Comparison of ENCODE assay signal across 20 cellular contexts in the genomic region with DNA sequence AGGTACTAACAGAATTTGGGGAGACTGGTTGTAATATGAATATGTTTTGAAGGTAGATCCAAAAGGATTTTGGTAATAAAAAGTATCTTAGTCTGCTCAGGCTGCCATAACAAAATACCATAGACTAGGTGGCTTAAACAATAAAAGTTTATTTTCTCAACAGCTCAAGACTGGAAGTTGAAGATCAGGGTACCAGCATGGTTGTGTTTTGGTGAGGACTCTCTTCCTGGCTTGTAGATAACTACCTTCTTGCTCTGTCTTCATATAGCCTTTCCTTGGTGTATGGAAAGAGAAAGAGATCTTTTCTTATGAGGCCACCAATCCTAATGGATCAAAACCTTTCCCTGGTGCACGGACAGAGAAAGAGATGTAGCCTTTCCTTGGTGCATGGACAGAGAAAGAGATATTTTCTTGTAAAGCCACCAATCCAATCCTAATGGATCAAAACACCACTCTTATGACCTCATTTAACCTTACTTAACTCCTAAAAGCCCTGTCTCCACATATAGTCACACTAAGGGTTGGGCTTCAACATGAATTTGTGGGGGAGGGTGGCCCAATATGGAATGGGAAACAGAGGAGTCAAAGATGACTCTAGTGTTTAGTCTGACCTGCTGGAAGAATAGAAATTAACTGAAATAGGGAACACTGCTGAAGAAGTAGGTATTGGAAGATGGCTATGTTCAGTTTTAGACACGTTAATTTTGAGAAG. TPM values are rescaled to one million over a fixed set of nuclear protein-coding genes. Genes with fewer than 3 reads are reported as not detected.
DNase-seq lines count a peak whose midpoint lies in the region; TF ChIP-seq lines count a peak whose summit lies in the region.
"Had no signal": no experiment of that assay in that cellular context is flagged by ENCODE, and none has a peak within 500 bp of the region (broad histone marks: within the 10 kb centered on the region; RNA-seq: fewer than 3 reads in every experiment).

No MANE protein-coding gene starts in this region.

- H3K4me1 ChIP-seq in hepatocyte (ENCODE audit: insufficient read depth): no peaks in the 10 kb centered on the region
- peaks cover 0 to 22% (median 9%) of the 10 kb centered on the region in 6 donors for H3K4me1 ChIP-seq in spleen
- H3K4me1 ChIP-seq: BE2C had no signal

- H3K9me2 ChIP-seq in hepatocyte (replicated peaks; ENCODE audit: insufficient read depth): no peaks in the 10 kb centered on the region

- TF ChIP-seq POLR2A in spleen (IDR thresholded peaks at IDR 0.05): no peak

- no peaks in the 10 kb centered on the region for H3K79me2 ChIP-seq in hepatocyte

- H4K20me1 ChIP-seq in hepatocyte (ENCODE audit: insufficient read depth, poor library complexity, severe bottlenecking): no peaks in the 10 kb centered on the region
- H4K20me1 ChIP-seq: BLaER1 treated with 17β-estradiol and CSF1 and Interleukin-3, amounts not matched to agents 10 nM and 100 nM had no signal

- DNase-seq in NCI-H82 (lab: John Stamatoyannopoulos, UW) (peak; percentile 28), NCI-H82 treated with DMSO at 0.1 percent for 48 hours (lab: John Stamatoyannopoulos, UW; ENCODE audit: unreplicated experiment) (no peak), HL-60 (ENCODE audit: low read depth in 1 of 2, low spot score in 1 of 2) (no peak), hepatocyte (ENCODE audit: low spot score) (no peak), spleen (no peak), NCI-H2107 (lab: John Stamatoyannopoulos, UW) (no peak), cerebellar cortex (ENCODE audit: low spot score) (no peak)
- no peak for DNase-seq in activated CD4-positive, CD25-positive, alpha-beta regulatory T cell (lab: John Stamatoyannopoulos, UW)
- DNase-seq: 8988T; ACHN; BE2C; Calu3; CD4-positive, alpha-beta memory T cell; COR-L47; DMS153; DND-41; GOT3 had no signal

- H3K27me3 ChIP-seq in HL-60 (ENCODE audit: insufficient read depth, poor library complexity, severe bottlenecking) (no peaks in the 10 kb centered on the region), hepatocyte (no peaks in the 10 kb centered on the region), spleen (replicated peaks in 1 of 7) (no peaks in the 10 kb centered on the region)
- H3K27me3 ChIP-seq: BE2C; BLaER1 treated with 17β-estradiol and CSF1 and Interleukin-3, amounts not matched to agents 10 nM and 100 nM had no signal

- H3K36me3 ChIP-seq in hepatocyte (replicated peaks; ENCODE audit: insufficient read depth, low read depth): no peaks in the 10 kb centered on the region
- no peaks in the 10 kb centered on the region for H3K36me3 ChIP-seq in spleen
- H3K36me3 ChIP-seq: BE2C; BLaER1 treated with 17β-estradiol and CSF1 and Interleukin-3, amounts not matched to agents 10 nM and 100 nM; HAP-1 had no signal

- no peak overlapping the region for H3K4me2 ChIP-seq in hepatocyte
- H3K4me2 ChIP-seq: A549 had no signal

- H3K4me3 ChIP-seq in HL-60 (replicated peaks; ENCODE audit: insufficient read depth, low read length) (no peak overlapping the region), hepatocyte (no peak overlapping the region), spleen (no peak overlapping the region)
- H3K4me3 ChIP-seq: A549; BLaER1 treated with 17β-estradiol and CSF1 and Interleukin-3, amounts not matched to agents 10 nM and 100 nM; HAP-1 had no signal

- 93% methylated on average over 2 of the region's 2 CpGs for WGBS in hepatocyte (ENCODE audit: low lambda C conversion rate, missing lambda C conversion rate)
- 80 to 93% (median 89%) methylated on average over 2 of the region's 2 CpGs for WGBS in spleen, 5 donors

- H2AFZ ChIP-seq in hepatocyte: no peak overlapping the region

- H3K27ac ChIP-seq in HL-60 (replicated peaks) (peak overlapping the region; percentile 56), hepatocyte (peak overlapping the region; percentile 58), spleen (peak overlapping the region in 6 of 8 donors; percentile 50 to 80 (median 62))
- H3K27ac ChIP-seq: A549; BLaER1 treated with 17β-estradiol and CSF1 and Interleukin-3, amounts not matched to agents 10 nM and 100 nM had no signal

- intact Hi-C loops in spleen (cut with DNase I; ENCODE audit: low total_unique reads): loop anchor here (10.0 kb wide), 1 partner anchor 98 kb away; the partner anchor contains the start of gene EGLN1

- TF ChIP-seq CTCF in HL-60 (IDR thresholded peaks at IDR 0.05; ENCODE audit: insufficient read depth, low read length) (no peak), hepatocyte (IDR thresholded peaks at IDR 0.05; ENCODE audit: poor library complexity) (no peak), spleen (IDR thresholded peaks at IDR 0.05 in 8 of 11, conservative IDR thresholded peaks at IDR 0.05 in 3 of 11) (no peak)

- H3K9me3 ChIP-seq in hepatocyte (ENCODE audit: low read depth) (no peaks in the 10 kb centered on the region), spleen (no peaks in the 10 kb centered on the region)
- H3K9me3 ChIP-seq: A549; BE2C; BLaER1 treated with 17β-estradiol and CSF1 and Interleukin-3, amounts not matched to agents 10 nM and 100 nM; HAP-1 had no signal

RNA-seq across cellular contexts. Expression of gene TSNAX, which starts 5.4 kb away (rescaled TPM):
- 32.3 and 42.2 TPM in 2 replicates for total RNA-seq in hepatocyte
- polyA plus RNA-seq in hepatocyte: 26.8 and 32.5 TPM in 2 replicates
- 10 to 100 TPM; 46.6 to 61.8 (median 48.3) TPM for total RNA-seq in spleen
- 10 to 100 TPM; 14.0 to 25.4 (median 18.2) TPM for polyA plus RNA-seq in spleen
